Comparison of ENCODE assay signal across 29 cellular contexts in genomic region chr7:94571816-94572215, GRCh38.
"Had no signal": no experiment of that assay in that cellular context is flagged by ENCODE, and none has a peak within 500 bp of the region (broad histone marks: within the 10 kb centered on the region; RNA-seq: fewer than 3 reads in every experiment).

No MANE protein-coding gene starts in this region.

- H3K27me3 ChIP-seq: adrenal gland, ascending aorta, body of pancreas, brain microvascular endothelial cell, breast epithelium, cardiac muscle cell had no signal

- H3K4me1 ChIP-seq: adrenal gland, ascending aorta, body of pancreas, breast epithelium had no signal

- H3K4me3 ChIP-seq: adrenal gland, ascending aorta, body of pancreas, breast epithelium, cardiac muscle cell had no signal

- H3K27ac ChIP-seq: adrenal gland, ascending aorta, body of pancreas, brain microvascular endothelial cell, breast epithelium, cardiac muscle cell had no signal

- DNase-seq: activated effector memory CD4-positive, alpha-beta T cell treated with anti-CD3 and anti-CD28 coated beads, Interleukin-2, amount 50 U/mL, for 16 hours; activated effector memory CD4-positive, alpha-beta T cell treated with Interleukin-2 at 50 U/mL for 16 hours; activated gamma-delta T cell; activated gamma-delta T cell treated with Interleukin-2 at 50 U/mL for 16 hours; activated naive CD4-positive, alpha-beta T cell; activated naive CD4-positive, alpha-beta T cell treated with anti-CD3 and anti-CD28 coated beads for 36 hours; activated naive CD4-positive, alpha-beta T cell treated with anti-CD3 and anti-CD28 coated beads, Interleukin-2, amount 10 ng/mL, durations not matched to agents 7 days and 5 days; activated naive CD4-positive, alpha-beta T cell treated with anti-CD3 and anti-CD28 coated beads, Interleukin-2, amount 50 U/mL, for 16 hours; activated naive CD4-positive, alpha-beta T cell treated with Interleukin-2 at 50 U/mL for 16 hours; activated naive CD8-positive, alpha-beta T cell treated with anti-CD3 and anti-CD28 coated beads for 36 hours; activated naive CD8-positive, alpha-beta T cell treated with anti-CD3 and anti-CD28 coated beads, Interleukin-2, amount 10 ng/mL, durations not matched to agents 7 days and 5 days; activated naive CD8-positive, alpha-beta T cell treated with anti-CD3 and anti-CD28 coated beads, Interleukin-2, amount 50 U/mL, for 24 hours; activated T-cell treated with anti-CD3 and anti-CD28 coated beads, Interleukin-2, amount 50 U/mL, for 24 hours; activated T-cell treated with anti-CD3 and anti-CD28 coated beads, Interleukin-2, amount 50 U/mL, for 4 hours; activated T-cell treated with anti-CD3 and anti-CD28 coated beads, Interleukin-2, amount 50 U/mL, for 48 hours; activated T-cell treated with anti-CD3 and anti-CD28 coated beads, Interleukin-2, amount 50 U/mL, for 72 hours; adrenal gland; amniotic stem cell; amygdala; anterior cingulate cortex; aorta; body of pancreas; brain microvascular endothelial cell; caudate nucleus; central memory CD4-positive, alpha-beta T cell; cerebellar nuclear complex had no signal

- H3K36me3 ChIP-seq: adrenal gland, brain microvascular endothelial cell, breast epithelium, cardiac muscle cell had no signal
